Comparison of ENCODE assay signal across 12 cellular contexts in the genomic region with DNA sequence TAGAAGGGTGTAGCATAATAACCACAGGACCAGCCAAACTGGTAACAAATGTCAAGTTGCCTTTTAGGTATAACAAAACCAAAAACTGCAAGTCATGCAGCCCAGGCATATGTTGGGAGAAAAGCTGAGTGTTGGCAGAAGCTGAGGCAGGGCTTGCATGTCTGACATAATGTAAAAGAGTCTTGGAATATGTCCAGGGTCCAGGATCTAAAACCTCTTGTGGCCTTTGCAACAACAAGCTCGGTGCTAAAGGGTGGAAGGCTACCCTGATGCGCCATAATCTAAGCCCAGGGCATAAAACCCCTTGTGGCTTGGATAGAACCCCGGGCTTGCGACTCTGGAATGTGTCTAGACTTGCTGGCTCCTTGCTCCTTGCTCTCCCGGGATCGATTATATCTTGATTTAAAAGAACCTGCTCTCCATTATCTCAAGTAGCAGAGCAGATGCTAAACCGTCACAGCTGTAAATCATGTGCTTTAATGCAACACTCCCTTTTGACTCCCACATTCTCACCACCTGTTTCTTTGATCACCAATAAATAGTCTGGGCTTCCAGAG. TPM values are rescaled to one million over a fixed set of nuclear protein-coding genes. Genes with fewer than 3 reads are reported as not detected.
DNase-seq lines count a peak whose midpoint lies in the region; ATAC-seq, FAIRE-seq and TF ChIP-seq lines count a peak whose summit lies in the region.
"Had no signal": no experiment of that assay in that cellular context is flagged by ENCODE, and none has a peak within 500 bp of the region (broad histone marks: within the 10 kb centered on the region; RNA-seq: fewer than 3 reads in every experiment).

No MANE protein-coding gene starts in this region.

- H3K27ac ChIP-seq in keratinocyte (ENCODE audit: control insufficient read depth, insufficient read depth, low read length): no peak overlapping the region
- H3K27ac ChIP-seq: adrenal gland, neutrophil had no signal

- H3K9ac ChIP-seq in keratinocyte (ENCODE audit: control insufficient read depth, extremely low read depth, insufficient read depth, low read length): no peak overlapping the region

- peak overlapping the region in 1 of 3 experiments; percentile 11 for H3K4me3 ChIP-seq in keratinocyte (ENCODE audit: control insufficient read depth in 2 of 3, extremely low read depth in 1 of 3, insufficient read depth in 2 of 3, low read depth in 1 of 3, low read length in 3 of 3)
- H3K4me3 ChIP-seq: adrenal gland had no signal

- TF ChIP-seq CTCF in keratinocyte (optimal IDR thresholded peaks at IDR 0.05 in 1 of 3, IDR thresholded peaks at IDR 0.05 in 1 of 3, conservative IDR thresholded peaks at IDR 0.05 in 1 of 3; ENCODE audit: extremely low read depth in 1 of 3, insufficient read depth in 2 of 3, low read length in 3 of 3): no peak

- peak overlapping the region; percentile 79 for H2AFZ ChIP-seq in keratinocyte (ENCODE audit: control insufficient read depth, low read length)

- no peaks in the 10 kb centered on the region for H3K36me3 ChIP-seq in keratinocyte (ENCODE audit: control insufficient read depth in 2 of 2, extremely low read depth in 1 of 2, insufficient read depth in 2 of 2, low read length in 2 of 2)
- H3K36me3 ChIP-seq: adrenal gland, neutrophil had no signal

- DNase-seq in D341Med (ENCODE audit: low spot score) (peak; percentile 54), NCI-H1105 treated with DMSO at 0.1 percent for 48 hours (lab: John Stamatoyannopoulos, UW) (peak; percentile 93), keratinocyte (ENCODE audit: low read depth, low spot score) (no peak), NCI-H2081 treated with DMSO at 0.1 percent for 48 hours (lab: John Stamatoyannopoulos, UW) (no peak), GM12892 (ENCODE audit: insufficient read length) (no peak), activated T-cell treated with anti-CD3 and anti-CD28 coated beads for 4 hours (no peak)
- DNase-seq: adrenal gland, head of caudate nucleus, NCI-H748 treated with DMSO at 0.1 percent for 48 hours had no signal

- peaks cover 8% of the 10 kb centered on the region for H3K4me1 ChIP-seq in keratinocyte (ENCODE audit: control insufficient read depth, extremely low read depth, insufficient read depth, low read length)
- H3K4me1 ChIP-seq: adrenal gland had no signal

- H3K79me2 ChIP-seq in keratinocyte (ENCODE audit: control insufficient read depth, insufficient read depth, low read length): no peaks in the 10 kb centered on the region

- H4K20me1 ChIP-seq in keratinocyte (ENCODE audit: control insufficient read depth, extremely low read depth, insufficient read depth, low read length): no peaks in the 10 kb centered on the region

- no peaks in the 10 kb centered on the region for H3K27me3 ChIP-seq in keratinocyte (ENCODE audit: control insufficient read depth, extremely low read depth, insufficient read depth, low read length)
- H3K27me3 ChIP-seq: adrenal gland, neutrophil had no signal

- FAIRE-seq in keratinocyte (lab: Jason Lieb, UNC): peak; percentile 74
- no peak for FAIRE-seq in GM12892 (lab: Jason Lieb, UNC)

- H3K9me3 ChIP-seq in keratinocyte (ENCODE audit: control insufficient read depth, low read depth, low read length): no peaks in the 10 kb centered on the region
- H3K9me3 ChIP-seq: adrenal gland, neutrophil had no signal

- ATAC-seq in SK-N-SH treated with all-trans-retinoic acid at 6 μM for 48 hours: peak; percentile 51
- ATAC-seq in HG03159 (IDR thresholded peaks at IDR 0.05; ENCODE audit: unreplicated experiment): no peak

- TF ChIP-seq POLR2A in GM12892 (IDR thresholded peaks at IDR 0.05; ENCODE audit: low read depth, low read length): no peak

- H3K4me2 ChIP-seq in keratinocyte (ENCODE audit: control insufficient read depth, extremely low read depth, insufficient read depth, low read depth, low read length): peak overlapping the region; percentile 57

- dilution Hi-C loops in keratinocyte (cut with MboI; ENCODE audit: extremely low pct_ligation_motif_present, low sequenced_read_pairs): no loop called here

- no peaks in the 10 kb centered on the region for H3K9me1 ChIP-seq in keratinocyte (ENCODE audit: control insufficient read depth, extremely low read depth, insufficient read depth, low read length)

TF ChIP-seq in SK-N-SH treated with all-trans-retinoic acid at 6 μM for 48 hours, 23 proteins besides CTCF, POLR2A, EP300 and RAD21:
- TF ChIP-seq TOX (CRISPR knock-in tag; IDR thresholded peaks at IDR 0.05; ENCODE audit: borderline replicate concordance) (no peak), ISL1 (CRISPR knock-in tag; IDR thresholded peaks at IDR 0.05) (peak; percentile 44; the same call in 1 of the 2 replicates)

RNA-seq across cellular contexts. Expression of gene SLC35A3, which starts 26.5 kb away (rescaled TPM):
- 8.2 to 25.9 TPM (median 17.9 TPM) in 3 replicates for polyA plus RNA-seq in keratinocyte
- polyA plus RNA-seq in keratinocyte (2011; ENCODE audit: low read depth): 10.7 TPM
- polyA plus RNA-seq in keratinocyte (2011; cell fraction: cytosol; rRNA removed): 7.1 and 22.9 TPM in 2 replicates
- polyA plus RNA-seq in keratinocyte (2011; cell fraction: nucleus; rRNA removed): 27.8 and 33.5 TPM in 2 replicates
- 14.1 and 14.2 TPM in 2 replicates for polyA plus RNA-seq in keratinocyte (2012; ENCODE audit: low replicate concordance)
- polyA minus RNA-seq in keratinocyte: 4.1 to 19.9 TPM (median 13.9 TPM) in 3 replicates
- polyA minus RNA-seq in keratinocyte (2011; cell fraction: cytosol; rRNA and poly(A)+ RNA removed): 12.7 TPM
- polyA minus RNA-seq in keratinocyte (2011; cell fraction: nucleus; rRNA and poly(A)+ RNA removed): 16.6 and 38.7 TPM in 2 replicates
- 18.0 TPM for polyA plus RNA-seq in GM12892 (2012; ENCODE audit: missing spikeins)

Comparison
In these comparisons a context has a peak if more than half of its experiments do, and no peak if none do; other contexts are left out.
1. DNase-seq: peak in D341Med (single experiment) and NCI-H1105 treated with DMSO at 0.1 percent for 48 hours (single experiment); none in keratinocyte (single experiment), NCI-H2081 treated with DMSO at 0.1 percent for 48 hours (single experiment), GM12892 (single experiment) and activated T-cell treated with anti-CD3 and anti-CD28 coated beads for 4 hours (single experiment).